26 cellular contexts compared by ENCODE assay signal in genomic region chr12:18221726-18222125, GRCh38. TPM values are rescaled to one million over a fixed set of nuclear protein-coding genes. Genes with fewer than 3 reads are reported as not detected.
"Had no signal": no experiment of that assay in that cellular context is flagged by ENCODE, and none has a peak within 500 bp of the region (broad histone marks: within the 10 kb centered on the region; RNA-seq: fewer than 3 reads in every experiment).

No MANE protein-coding gene starts in this region.

- ATAC-seq: left lobe of liver; lower lobe of right lung; mucosa of descending colon; stimulated activated naive B cell treated with anti-CD40 and anti-IgM and Interleukin-4, amounts not matched to agents 10 μg/mL and 1 μg/mL and 100 μg/mL, for 72 hours had no signal

- H3K79me2 ChIP-seq: hepatocyte had no signal

- H2AFZ ChIP-seq: hepatocyte had no signal

- H3K27me3 ChIP-seq: hepatocyte, sigmoid colon, transverse colon had no signal

- H3K27ac ChIP-seq: hepatocyte, lower lobe of right lung, sigmoid colon, transverse colon had no signal

- H3K4me2 ChIP-seq: hepatocyte, smooth muscle cell had no signal

- H3K9me3 ChIP-seq: lower lobe of right lung, mucosa of descending colon, sigmoid colon, transverse colon had no signal

- DNase-seq: activated CD4-positive, alpha-beta T cell treated with anti-CD3 and anti-CD28 coated beads for 4 hours; activated CD4-positive, alpha-beta T cell treated with anti-CD3 and anti-CD28 coated beads, Interleukin-2, amount 50 U/mL, for 48 hours; activated CD4-positive, CD25-positive, alpha-beta regulatory T cell; activated CD8-positive, alpha-beta memory T cell treated with anti-CD3 and anti-CD28 coated beads, Interleukin-2, amount 50 U/mL, for 48 hours; activated naive CD4-positive, alpha-beta T cell treated with Interleukin-2 at 50 U/mL for 16 hours; activated naive CD8-positive, alpha-beta T cell treated with anti-CD3 and anti-CD28 coated beads for 36 hours; activated T-cell treated with anti-CD3 and anti-CD28 coated beads, Interleukin-2, amount 50 U/mL, for 48 hours; central memory CD4-positive, alpha-beta T cell; effector memory CD4-positive, alpha-beta T cell; foreskin melanocyte; immature natural killer cell; lower lobe of right lung; mesendoderm; mucosa of descending colon; occipital lobe; sigmoid colon; stimulated activated CD4-positive, alpha-beta T cell treated with anti-CD3 and anti-CD28 coated beads, Interleukin-15, amount 100 ng/mL, for 24 hours; stimulated activated naive B cell treated with anti-CD40 and anti-IgM and Interleukin-4, amounts not matched to agents 10 μg/mL and 1 μg/mL and 100 μg/mL, for 72 hours; transverse colon had no signal

- H3K36me3 ChIP-seq: lower lobe of right lung, sigmoid colon, transverse colon had no signal

- H3K4me1 ChIP-seq: lower lobe of right lung, sigmoid colon, transverse colon had no signal

- FAIRE-seq: astrocyte, urothelium cell line had no signal

- H3K4me3 ChIP-seq: hepatocyte, lower lobe of right lung, mucosa of descending colon, sigmoid colon, smooth muscle cell, transverse colon had no signal

RNA-seq across cellular contexts. Expression of gene PIK3C2G, which starts 39.6 kb away (rescaled TPM):
- total RNA-seq: activated CD8-positive, alpha-beta memory T cell treated with anti-CD3 and anti-CD28 coated beads for 36 hours; activated naive CD8-positive, alpha-beta T cell treated with anti-CD3 and anti-CD28 coated beads for 36 hours had no signal
- polyA plus RNA-seq: immature natural killer cell, neural cell, smooth muscle cell had no signal
